In genomic region chr3:41350441-41350840, GRCh38 we compare ENCODE assay signal across 21 cellular contexts.
DNase-seq lines count a peak whose midpoint lies in the region; TF ChIP-seq lines count a peak whose summit lies in the region.
"Had no signal": no experiment of that assay in that cellular context is flagged by ENCODE, and none has a peak within 500 bp of the region (broad histone marks: within the 10 kb centered on the region; RNA-seq: fewer than 3 reads in every experiment).

No MANE protein-coding gene starts in this region.

- H3K27me3 ChIP-seq in GM23248 (replicated peaks; ENCODE audit: insufficient read depth) (no peaks in the 10 kb centered on the region), brain microvascular endothelial cell (replicated peaks) (no peaks in the 10 kb centered on the region), hepatocyte (no peaks in the 10 kb centered on the region)
- H3K27me3 ChIP-seq: Peyer's patch, SJCRH30 had no signal

- H3K4me3 ChIP-seq in GM23248 (no peak overlapping the region), brain microvascular endothelial cell (ENCODE audit: low read depth, low read length) (no peak overlapping the region), fibroblast of pulmonary artery (replicated peaks; ENCODE audit: low read depth, low read length) (no peak overlapping the region), hepatocyte (no peak overlapping the region)
- H3K4me3 ChIP-seq: Peyer's patch, SJCRH30 had no signal

- H3F3A ChIP-seq in GM23248 (ENCODE audit: insufficient read depth) = no peaks in the 10 kb centered on the region

- H3K4me1 ChIP-seq in GM23248 (ENCODE audit: insufficient read depth) = peaks cover 7% of the 10 kb centered on the region; the same call in 1 of the 2 replicates
- H3K4me1 ChIP-seq in hepatocyte (ENCODE audit: insufficient read depth) = no peaks in the 10 kb centered on the region
- H3K4me1 ChIP-seq: Peyer's patch, SJCRH30 had no signal

- no peak overlapping the region for H3K27ac ChIP-seq in GM23248
- H3K27ac ChIP-seq in brain microvascular endothelial cell = no peak overlapping the region
- no peak overlapping the region for H3K27ac ChIP-seq in hepatocyte
- H3K27ac ChIP-seq: C4-2B, HL-60, Peyer's patch, SJCRH30 had no signal

- DNase-seq in GM23248 (peak; percentile 63), M059J (ENCODE audit: low read depth) (peak; percentile 2), brain microvascular endothelial cell (peak; percentile 26), fibroblast of pulmonary artery (ENCODE audit: low read depth) (peak; percentile 10), hepatocyte (ENCODE audit: low spot score) (no peak), H4 (ENCODE audit: low spot score) (no peak), NCI-H187 (lab: John Stamatoyannopoulos, UW) (no peak)
- DNase-seq in activated CD4-positive, CD25-positive, alpha-beta regulatory T cell treated with anti-CD3 and anti-CD28 coated beads, Interleukin-2, amount 50 U/mL, for 72 hours = no peak
- DNase-seq: GDM1; H9; KG1; MV-4-11; NCI-H187 treated with DMSO at 0.1 percent for 48 hours; NCI-H226; NCI-H510A treated with DMSO at 0.1 percent for 48 hours; NCI-H774; NK-92 treated with Interleukin-12 subunit alpha and Interleukin-12 subunit beta, amount 100 ng/mL, for 24 hours; Peyer's patch; SJCRH30 had no signal

- H3K9me2 ChIP-seq in GM23248 (ENCODE audit: insufficient read depth) (no peaks in the 10 kb centered on the region), hepatocyte (replicated peaks; ENCODE audit: insufficient read depth) (no peaks in the 10 kb centered on the region)

- 49 to 56% methylated on average over 2 of the region's 2 CpGs for WGBS in GM23248 (ENCODE audit: low coverage in 1 of 2, low lambda C conversion rate in 2 of 2, missing lambda C conversion rate in 2 of 2), 2 experiments
- WGBS in hepatocyte (ENCODE audit: low lambda C conversion rate, missing lambda C conversion rate) = 72% methylated on average over 2 of the region's 2 CpGs

- H4K20me1 ChIP-seq in GM23248 (ENCODE audit: insufficient read depth) (no peaks in the 10 kb centered on the region), hepatocyte (ENCODE audit: insufficient read depth, poor library complexity, severe bottlenecking) (no peaks in the 10 kb centered on the region)

- H3K79me2 ChIP-seq in GM23248 (ENCODE audit: insufficient read depth) (no peaks in the 10 kb centered on the region), hepatocyte (no peaks in the 10 kb centered on the region)

- no peaks in the 10 kb centered on the region for H3K9me3 ChIP-seq in GM23248 (ENCODE audit: low read depth)
- no peaks in the 10 kb centered on the region for H3K9me3 ChIP-seq in hepatocyte (ENCODE audit: low read depth)
- H3K9me3 ChIP-seq: Peyer's patch, SJCRH30 had no signal

- TF ChIP-seq CTCF in brain microvascular endothelial cell (IDR thresholded peaks at IDR 0.05; ENCODE audit: low read depth, low read length, missing control alignments) (no peak), fibroblast of pulmonary artery (IDR thresholded peaks at IDR 0.05; ENCODE audit: low read length, missing control alignments) (no peak), hepatocyte (IDR thresholded peaks at IDR 0.05; ENCODE audit: poor library complexity) (no peak)

- in situ Hi-C loops in GM23248 (cut with MboI) (no loop called here), brain microvascular endothelial cell (cut with HindIII; ENCODE audit: low pct_ligation_motif_present, low sequenced_read_pairs) (no loop called here)

- H2AFZ ChIP-seq in GM23248 (no peak overlapping the region), hepatocyte (no peak overlapping the region)

- no peak overlapping the region for H3K4me2 ChIP-seq in GM23248 (ENCODE audit: unreplicated experiment)
- no peak overlapping the region for H3K4me2 ChIP-seq in hepatocyte

- H3K36me3 ChIP-seq in GM23248 (ENCODE audit: low read depth) (no peaks in the 10 kb centered on the region), brain microvascular endothelial cell (replicated peaks) (no peaks in the 10 kb centered on the region), hepatocyte (replicated peaks; ENCODE audit: insufficient read depth, low read depth) (no peaks in the 10 kb centered on the region)
- H3K36me3 ChIP-seq: Peyer's patch, SJCRH30 had no signal

- no peak overlapping the region for H3K9ac ChIP-seq in GM23248

Comparison
In these comparisons a context has a peak if more than half of its experiments do, and no peak if none do; other contexts are left out.
1. DNase-seq: peak in GM23248 (single experiment), M059J (single experiment), brain microvascular endothelial cell (single experiment) and fibroblast of pulmonary artery (single experiment); none in hepatocyte (single experiment), H4 (single experiment), NCI-H187 (0 of 2) and activated CD4-positive, CD25-positive, alpha-beta regulatory T cell treated with anti-CD3 and anti-CD28 coated beads, Interleukin-2, amount 50 U/mL, for 72 hours (single experiment).